Comparison of ENCODE assay signal across 12 cellular contexts in genomic region chr2:37781028-37781427, GRCh38.
DNase-seq lines count a peak whose midpoint lies in the region; ATAC-seq, FAIRE-seq and TF ChIP-seq lines count a peak whose summit lies in the region.
"Had no signal": no experiment of that assay in that cellular context is flagged by ENCODE, and none has a peak within 500 bp of the region (broad histone marks: within the 10 kb centered on the region; RNA-seq: fewer than 3 reads in every experiment).

No MANE protein-coding gene starts in this region.

- H3F3A ChIP-seq in PC-3 (ENCODE audit: low read length, unreplicated experiment) = no peaks in the 10 kb centered on the region

- no peak for TF ChIP-seq CTCF in HCT116 (IDR thresholded peaks at IDR 0.05 in 2 of 3, conservative IDR thresholded peaks at IDR 0.05 in 1 of 3; ENCODE audit: borderline replicate concordance in 1 of 3, insufficient read depth in 1 of 3, low read depth in 2 of 3, low read length in 2 of 3)
- no peak for TF ChIP-seq CTCF in PC-3 (conservative IDR thresholded peaks at IDR 0.05; ENCODE audit: low read depth, low read length)
- no peak for TF ChIP-seq CTCF in endothelial cell of umbilical vein (IDR thresholded peaks at IDR 0.05; ENCODE audit: extremely low read depth in 1 of 2, insufficient read depth in 1 of 2, low read depth in 1 of 2, low read length in 2 of 2)
- TF ChIP-seq CTCF in Caco-2 (IDR thresholded peaks at IDR 0.05; ENCODE audit: insufficient read depth in 1 of 2, low read depth in 1 of 2, low read length in 1 of 2, severe bottlenecking in 1 of 2, unreplicated experiment in 1 of 2) = no peak

- ATAC-seq in HCT116 = 0 out of 2 replicates have a peak, but pooled peaks have one; percentile 41
- peak; percentile 69 for ATAC-seq in PC-3
- no peak for ATAC-seq in GM18519 (IDR thresholded peaks at IDR 0.05; ENCODE audit: low FRiP score, unreplicated experiment)

- TF ChIP-seq POLR2A in HCT116 (IDR thresholded peaks at IDR 0.05; ENCODE audit: borderline replicate concordance, extremely low read depth, insufficient read depth, insufficient read length) = no peak
- no peak for TF ChIP-seq POLR2A in endothelial cell of umbilical vein (IDR thresholded peaks at IDR 0.05; ENCODE audit: low read depth, low read length)

- H3K4me2 ChIP-seq in HCT116 (ENCODE audit: low read length) = peak overlapping the region; percentile 40
- peak overlapping the region; percentile 72 for H3K4me2 ChIP-seq in PC-3 (ENCODE audit: low read length)
- peak overlapping the region; percentile 46 for H3K4me2 ChIP-seq in endothelial cell of umbilical vein (ENCODE audit: insufficient read depth, low read length)

- H3K4me3 ChIP-seq in HCT116 (replicated peaks in 1 of 2; ENCODE audit: low read depth in 1 of 2, low read length in 2 of 2) (no peak overlapping the region), PC-3 (ENCODE audit: low read length) (no peak overlapping the region; the same call in 1 of the 2 replicates), endothelial cell of umbilical vein (replicated peaks in 1 of 3; ENCODE audit: insufficient read depth in 1 of 3, low read depth in 1 of 3, low read length in 3 of 3) (no peak overlapping the region), skeletal muscle cell (ENCODE audit: low read depth, low read length) (no peak overlapping the region), Caco-2 (ENCODE audit: low read depth, low read length) (no peak overlapping the region)
- H3K4me3 ChIP-seq: colonic mucosa had no signal

- H3K9me1 ChIP-seq in endothelial cell of umbilical vein (replicated peaks; ENCODE audit: control insufficient read depth, extremely low read depth, insufficient read depth, low read length) = no peaks in the 10 kb centered on the region

- DNase-seq in HCT116 (ENCODE audit: low read depth, low spot score) = no peak
- peak; percentile 86 for DNase-seq in PC-3
- peak; percentile 59 for DNase-seq in endothelial cell of umbilical vein (ENCODE audit: low read depth, low spot score)
- peak; percentile 44 for DNase-seq in skeletal muscle cell (ENCODE audit: low read depth)
- no peak for DNase-seq in Caco-2
- no peak for DNase-seq in effector CD8-positive, alpha-beta T cell (lab: John Stamatoyannopoulos, UW)
- DNase-seq: activated CD4-positive, CD25-positive, alpha-beta regulatory T cell treated with anti-CD3 and anti-CD28 coated beads, Interleukin-2, amount 50 U/mL, for 72 hours; activated effector memory CD4-positive, alpha-beta T cell treated with Interleukin-2 at 50 U/mL for 16 hours; colonic mucosa; hypothalamus had no signal

- no peaks in the 10 kb centered on the region for H3K36me3 Mint-ChIP-seq in Caco-2 (ENCODE audit: insufficient read depth, unreplicated experiment)

- POLR2A ChIA-PET in HCT116 (lab: Charles Lee) (no interaction called here), PC-3 (lab: Charles Lee; ENCODE audit: unreplicated experiment) (interaction anchor here (0.5 to 0.6 kb wide), 3 partner anchors 24 to 970 kb away, joined by 3 to 4 read pairs (median 3); partner anchors contain the start of gene SRSF7), endothelial cell of umbilical vein (lab: Charles Lee) (no interaction called here), Caco-2 (lab: Charles Lee) (interaction anchor here (0.6 kb wide), 1 partner anchor 494 kb away, joined by 12 read pairs; no protein-coding TSS in a partner anchor)

- intact Hi-C loops in HCT116 (cut with micrococcal nuclease) (no loop called here), PC-3 (cut with micrococcal nuclease) (loop anchor here (2.0 to 5.0 kb wide), 2 partner anchors 22 to 109 kb away; partner anchors contain the start of gene CDC42EP3), endothelial cell of umbilical vein (cut with micrococcal nuclease) (no loop called here), Caco-2 (cut with micrococcal nuclease; ENCODE audit: unreplicated experiment) (no loop called here)

- peak; percentile 90 for FAIRE-seq in endothelial cell of umbilical vein (lab: Jason Lieb, UNC)
- FAIRE-seq: D721Med had no signal

- no peaks in the 10 kb centered on the region for H3K9me2 ChIP-seq in HCT116 (ENCODE audit: insufficient read depth)
- H3K9me2 ChIP-seq in PC-3 (replicated peaks; ENCODE audit: low read length) = no peaks in the 10 kb centered on the region

- no peak for TF ChIP-seq RAD21 in HCT116 (IDR thresholded peaks at IDR 0.05; ENCODE audit: low read depth)

- H3K9me3 ChIP-seq in HCT116 (ENCODE audit: control insufficient read depth in 1 of 2, insufficient read depth in 1 of 2, low read depth in 1 of 2, low read length in 2 of 2) = no peaks in the 10 kb centered on the region
- H3K9me3 ChIP-seq in PC-3 (ENCODE audit: low read length) = no peaks in the 10 kb centered on the region
- no peaks in the 10 kb centered on the region for H3K9me3 ChIP-seq in endothelial cell of umbilical vein (replicated peaks; ENCODE audit: control insufficient read depth, insufficient read depth, low read length)
- no peaks in the 10 kb centered on the region for H3K9me3 ChIP-seq in Caco-2
- H3K9me3 ChIP-seq: colonic mucosa had no signal

- H3K27me3 Mint-ChIP-seq in Caco-2 (ENCODE audit: insufficient read depth, unreplicated experiment) = no peaks in the 10 kb centered on the region

- CTCF ChIA-PET in HCT116 (lab: Charles Lee) (no interaction called here), PC-3 (lab: Charles Lee) (interaction anchor here (1.4 kb wide), 1 partner anchor 96 kb away, joined by 3 read pairs; no protein-coding TSS in a partner anchor), endothelial cell of umbilical vein (lab: Charles Lee) (interaction anchor here (0.9 to 2.0 kb wide), 9 partner anchors 14 to 401 kb away, joined by 3 to 8 read pairs (median 4); no protein-coding TSS in a partner anchor), Caco-2 (lab: Charles Lee) (interaction anchor here (0.7 kb wide), 1 partner anchor 96 kb away, joined by 3 read pairs; no protein-coding TSS in a partner anchor)

- H2AFZ ChIP-seq in HCT116 (ENCODE audit: low read depth, low read length, poor library complexity, severe bottlenecking) (peak overlapping the region; percentile 47), PC-3 (ENCODE audit: low read length) (0 out of 2 replicates have a peak overlapping the region, but pooled peaks have one; percentile 15), endothelial cell of umbilical vein (ENCODE audit: low read depth, low read length) (no peak overlapping the region)

- BruUV-seq in HCT116 (replicated peaks; lab: Mats Ljungman, UMichigan) (no TSS peak), PC-3 (replicated peaks; lab: Mats Ljungman, UMichigan) (no TSS peak), endothelial cell of umbilical vein (replicated peaks; lab: Mats Ljungman, UMichigan) (no TSS peak), Caco-2 (replicated peaks; lab: Mats Ljungman, UMichigan) (no TSS peak)

- H3K79me2 ChIP-seq in HCT116 (ENCODE audit: insufficient read depth, low read length) (no peaks in the 10 kb centered on the region), PC-3 (ENCODE audit: low read length) (no peaks in the 10 kb centered on the region), endothelial cell of umbilical vein (ENCODE audit: control insufficient read depth, insufficient read depth, low read length) (no peaks in the 10 kb centered on the region)

- H3K9ac ChIP-seq in HCT116 (ENCODE audit: low read length) (no peak overlapping the region), PC-3 (ENCODE audit: low read length) (peak overlapping the region; percentile 19; the same call in 1 of the 2 replicates), endothelial cell of umbilical vein (replicated peaks; ENCODE audit: extremely low read depth, insufficient read depth, low read length) (no peak overlapping the region)

- H3K27me3 ChIP-seq in HCT116 (ENCODE audit: insufficient read depth, low read length) (no peaks in the 10 kb centered on the region), PC-3 (ENCODE audit: low read length) (no peaks in the 10 kb centered on the region), endothelial cell of umbilical vein (ENCODE audit: control insufficient read depth in 2 of 2, insufficient read depth in 2 of 2, low read length in 2 of 2) (no peaks in the 10 kb centered on the region), Caco-2 (replicated peaks; ENCODE audit: control insufficient read depth, insufficient read depth, low read length) (no peaks in the 10 kb centered on the region)
- H3K27me3 ChIP-seq: colonic mucosa had no signal

- peaks cover 9% of the 10 kb centered on the region for H3K9me3 Mint-ChIP-seq in Caco-2 (ENCODE audit: unreplicated experiment)

- no peak overlapping the region for H3K27ac Mint-ChIP-seq in Caco-2 (ENCODE audit: unreplicated experiment)

- H3K27ac ChIP-seq in HCT116 (ENCODE audit: low read depth, low read length) = no peak overlapping the region
- H3K27ac ChIP-seq in PC-3 (ENCODE audit: low read length) = peak overlapping the region; percentile 56
- no peak overlapping the region for H3K27ac ChIP-seq in endothelial cell of umbilical vein (ENCODE audit: insufficient read depth, low read depth, low read length)

- H4K20me1 ChIP-seq in HCT116 (ENCODE audit: insufficient read depth) = no peaks in the 10 kb centered on the region
- no peaks in the 10 kb centered on the region for H4K20me1 ChIP-seq in PC-3 (ENCODE audit: low read length)
- H4K20me1 ChIP-seq in endothelial cell of umbilical vein (replicated peaks; ENCODE audit: control insufficient read depth, extremely low read depth, insufficient read depth, low read length) = no peaks in the 10 kb centered on the region

- H3K4me1 Mint-ChIP-seq in Caco-2 (ENCODE audit: low read depth, unreplicated experiment) = peaks cover 46% of the 10 kb centered on the region

- peaks cover 10 to 26% of the 10 kb centered on the region in 2 experiments; a peak in 3 of 4 replicates for H3K4me1 ChIP-seq in HCT116 (ENCODE audit: control insufficient read depth in 1 of 2, insufficient read depth in 2 of 2, low read length in 2 of 2)
- H3K4me1 ChIP-seq in PC-3 (ENCODE audit: insufficient read depth, low read length) = peaks cover 58% of the 10 kb centered on the region
- peaks cover 36% of the 10 kb centered on the region for H3K4me1 ChIP-seq in endothelial cell of umbilical vein (ENCODE audit: control insufficient read depth, extremely low read depth, insufficient read depth, low read length)
- H3K4me1 ChIP-seq in Caco-2 = peaks cover 54% of the 10 kb centered on the region
- H3K4me1 ChIP-seq: colonic mucosa had no signal

- H3K4me3 Mint-ChIP-seq in Caco-2 (ENCODE audit: unreplicated experiment) = no peak overlapping the region

- no peaks in the 10 kb centered on the region for H3K36me3 ChIP-seq in HCT116 (ENCODE audit: control insufficient read depth in 1 of 2, insufficient read depth in 2 of 2, low read length in 2 of 2)
- no peaks in the 10 kb centered on the region for H3K36me3 ChIP-seq in PC-3 (ENCODE audit: low read depth, low read length)
- no peaks in the 10 kb centered on the region for H3K36me3 ChIP-seq in endothelial cell of umbilical vein (ENCODE audit: control insufficient read depth in 2 of 2, extremely low read depth in 1 of 2, insufficient read depth in 2 of 2, low read length in 2 of 2)
- no peaks in the 10 kb centered on the region for H3K36me3 ChIP-seq in Caco-2 (ENCODE audit: control insufficient read depth, insufficient read depth, low read length)
- H3K36me3 ChIP-seq: colonic mucosa had no signal

- RAD21 ChIA-PET in HCT116 (lab: Charles Lee; ENCODE audit: low non-redundant PET in 1 of 2, low total read pairs in 2 of 2, uncharacterized antibody in 2 of 2, unreplicated experiment in 2 of 2) = no interaction called here

- dilution Hi-C loops in endothelial cell of umbilical vein (cut with MboI; ENCODE audit: extremely low pct_ligation_motif_present, low sequenced_read_pairs) = no loop called here

Comparison
In these comparisons a context has a peak if more than half of its experiments do, and no peak if none do; other contexts are left out.
1. DNase-seq: peak in PC-3 (single experiment), endothelial cell of umbilical vein (single experiment) and skeletal muscle cell (single experiment); none in HCT116 (single experiment), Caco-2 (0 of 2) and effector CD8-positive, alpha-beta T cell (single experiment).
2. POLR2A ChIA-PET loops: an anchor here in PC-3 (0.5 to 0.6 kb wide) and Caco-2 (0.6 kb wide); none called in HCT116 and endothelial cell of umbilical vein.
3. Peak in every context shown above with its lines, with median percentiles within 50 percentile points of each other: H3K4me2 ChIP-seq.